Comparison of ENCODE assay signal across 13 cellular contexts in the genomic region with DNA sequence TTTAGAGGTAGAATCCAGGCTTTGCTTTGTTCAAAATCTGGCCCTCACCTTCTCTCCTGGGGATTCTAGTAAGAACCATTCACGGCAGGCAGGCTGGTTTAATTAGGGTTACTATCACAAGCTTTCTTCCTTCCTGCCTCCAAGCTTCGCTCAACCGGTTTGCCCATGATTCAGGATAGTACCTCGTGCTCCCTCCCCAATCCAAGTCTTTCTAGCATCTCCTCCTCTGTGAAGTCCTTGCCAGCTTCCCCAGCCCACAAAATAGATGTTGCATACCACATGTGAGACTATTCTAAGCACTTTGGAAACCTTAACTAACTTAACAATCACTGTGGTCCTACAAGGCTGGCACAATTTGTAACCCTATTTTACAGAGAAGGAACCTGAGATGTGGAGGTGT.
A peak's percentile ranks its signal among the peaks of the same experiment; 100 is the strongest.
DNase-seq lines count a peak whose midpoint lies in the region; ATAC-seq and TF ChIP-seq lines count a peak whose summit lies in the region.
"Had no signal": no experiment of that assay in that cellular context is flagged by ENCODE, and none has a peak within 500 bp of the region (broad histone marks: within the 10 kb centered on the region; RNA-seq: fewer than 3 reads in every experiment).

No MANE protein-coding gene starts in this region.

- ATAC-seq in HG03342 (IDR thresholded peaks at IDR 0.05; ENCODE audit: unreplicated experiment): no peak
- ATAC-seq in Right ventricle myocardium inferior: no peak
- no peak for ATAC-seq in left lobe of liver
- ATAC-seq: left cardiac atrium had no signal

- H3K4me1 ChIP-seq in ACC112 (ENCODE audit: control insufficient read depth, insufficient read depth, low read length, unreplicated experiment) (peaks cover 48% of the 10 kb centered on the region), colonic mucosa (peaks cover 11% of the 10 kb centered on the region)
- H3K4me1 ChIP-seq: uterus had no signal

- DNase-seq in LoVo (ENCODE audit: low spot score) (peak; percentile 68), colonic mucosa (peak; percentile 60), lung microvascular endothelial cell (ENCODE audit: low read depth in 2 of 2) (peak; percentile 23 to 24), inferior parietal cortex (ENCODE audit: extremely low spot score) (no peak), Right ventricle myocardium inferior (ENCODE audit: missing footprints) (no peak), left lobe of liver (ENCODE audit: low spot score) (no peak)
- DNase-seq: adrenal gland, left cardiac atrium, NCI-H1417 treated with DMSO at 0.1 percent for 48 hours, uterus had no signal

- H3K27ac ChIP-seq in ACC112 (ENCODE audit: low read depth, low read length) (no peak overlapping the region), colonic mucosa (no peak overlapping the region)
- H3K27ac ChIP-seq: adrenal gland, SK-N-MC had no signal

- intact Hi-C loops in colonic mucosa (cut with DNase I): no loop called here
- intact Hi-C loops in Right ventricle myocardium inferior (cut with DNase I): no loop called here

- H2AFZ ChIP-seq in ACC112 (ENCODE audit: low read length, unreplicated experiment): peak overlapping the region; percentile 5

- H3K36me3 ChIP-seq in ACC112 (ENCODE audit: insufficient read depth, low read length): no peaks in the 10 kb centered on the region
- H3K36me3 ChIP-seq in colonic mucosa: no peaks in the 10 kb centered on the region
- H3K36me3 ChIP-seq: adrenal gland, uterus had no signal

- H3K9me3 ChIP-seq in colonic mucosa: no peaks in the 10 kb centered on the region
- H3K9me3 ChIP-seq: adrenal gland, uterus had no signal

- TF ChIP-seq CTCF in colonic mucosa (IDR thresholded peaks at IDR 0.05): no peak

- H3K27me3 ChIP-seq in ACC112 (ENCODE audit: insufficient read depth, low read length): no peaks in the 10 kb centered on the region
- H3K27me3 ChIP-seq in colonic mucosa: no peaks in the 10 kb centered on the region
- H3K27me3 ChIP-seq: adrenal gland, uterus had no signal

- H3K79me2 ChIP-seq in ACC112 (ENCODE audit: control insufficient read depth, insufficient read depth, low read length, unreplicated experiment): no peaks in the 10 kb centered on the region

- no peak overlapping the region for H3K9ac ChIP-seq in colonic mucosa (ENCODE audit: low read depth in 2 of 2, low read length in 2 of 2)

- H3K4me3 ChIP-seq in ACC112 (ENCODE audit: low read depth, low read length) (no peak overlapping the region), colonic mucosa (no peak overlapping the region)
- H3K4me3 ChIP-seq: adrenal gland, SK-N-MC, uterus had no signal

Comparison
In these comparisons a context has a peak if more than half of its experiments do, and no peak if none do; other contexts are left out.
1. DNase-seq: peak in LoVo (single experiment), colonic mucosa (single experiment) and lung microvascular endothelial cell (2 of 2); none in inferior parietal cortex (single experiment), Right ventricle myocardium inferior (single experiment) and left lobe of liver (single experiment).